8 cellular contexts compared by ENCODE assay signal in genomic region chr15:41989573-41990242, GRCh38. TPM values are rescaled to one million over a fixed set of nuclear protein-coding genes. Genes with fewer than 3 reads are reported as not detected.
A peak's percentile ranks its signal among the peaks of the same experiment; 100 is the strongest.
DNase-seq lines count a peak whose midpoint lies in the region; ATAC-seq and TF ChIP-seq lines count a peak whose summit lies in the region.

No MANE protein-coding gene starts in this region.

- DNase-seq in GM10248 (ENCODE audit: extremely low spot score): peak; percentile 90
- DNase-seq in HT1080 (ENCODE audit: low read depth): peak; percentile 70
- DNase-seq in SK-MEL-5 (ENCODE audit: low read depth, low spot score): peak; percentile 79
- DNase-seq in activated gamma-delta T cell treated with anti-CD3 and anti-CD28 coated beads, Interleukin-2, amount 50 U/mL, for 16 hours (ENCODE audit: low read depth): peak; percentile 72
- DNase-seq in globus pallidus (ENCODE audit: low spot score): peak; percentile 61
- DNase-seq in ovary: peak; percentile 73 to 91 (median 85)
- peak; percentile 58 to 83 for DNase-seq in tibial nerve (ENCODE audit: low spot score in 2 of 2)

- ATAC-seq in HG03342 (IDR thresholded peaks at IDR 0.05; ENCODE audit: unreplicated experiment): no peak

- no peak overlapping the region for H3K4me3 ChIP-seq in ovary
- H3K4me3 ChIP-seq in tibial nerve: no peak overlapping the region

- TF ChIP-seq POLR2A in ovary (IDR thresholded peaks at IDR 0.05) (no peak), tibial nerve (IDR thresholded peaks at IDR 0.05) (no peak)

- POLR2A ChIA-PET in GM10248 (lab: Yijun Ruan, JAX): no interaction called here

- H3K36me3 ChIP-seq in ovary (no peaks in the 10 kb centered on the region), tibial nerve (no peaks in the 10 kb centered on the region)

- WGBS in ovary, 3 donors: 13 to 18% (median 14%) methylated on average over 7 to 9 of the region's 9 CpGs
- WGBS in tibial nerve, 2 donors: 27 to 28% methylated on average over 9 of the region's 9 CpGs

- no peak for TF ChIP-seq EP300 in ovary (IDR thresholded peaks at IDR 0.05)
- TF ChIP-seq EP300 in tibial nerve (IDR thresholded peaks at IDR 0.05): no peak

- CTCF ChIA-PET in GM10248 (lab: Yijun Ruan, JAX): interaction anchor here (0.7 to 9.8 kb wide), 39 partner anchors 8 to 432 kb away, joined by 3 to 133 read pairs (median 4); partner anchors contain the start of genes EHD4, MAPKBP1, PLA2G4D and PLA2G4E

- no peaks in the 10 kb centered on the region for H3K4me1 ChIP-seq in ovary (ENCODE audit: insufficient read depth)
- H3K4me1 ChIP-seq in tibial nerve: peaks cover 0 to 3% (median 0%) of the 10 kb centered on the region in 4 donors

- in situ Hi-C loops in SK-MEL-5 (cut with HindIII; ENCODE audit: low pct_unique_long_range_greater_than_20kb, low sequenced_read_pairs): no loop called here

- no peak overlapping the region for H3K27ac ChIP-seq in ovary
- no peak overlapping the region for H3K27ac ChIP-seq in tibial nerve

- TF ChIP-seq CTCF in GM10248 (IDR thresholded peaks at IDR 0.05; ENCODE audit: control extremely low read depth, extremely low read depth, low read depth, missing control alignments) (peak; percentile 99), ovary (IDR thresholded peaks at IDR 0.05) (peak; percentile 78 to 88 (median 85)), tibial nerve (IDR thresholded peaks at IDR 0.05) (peak; percentile 93 to 98 (median 96))

- intact Hi-C loops in ovary (cut with DNase I): loop anchor here in 2 of 4 donors (2.0 to 5.0 kb wide), 3 partner anchors 67 to 93 kb away; no protein-coding TSS in a partner anchor

- no peaks in the 10 kb centered on the region for H3K9me3 ChIP-seq in ovary
- H3K9me3 ChIP-seq in tibial nerve: no peaks in the 10 kb centered on the region

- H3K27me3 ChIP-seq in ovary (no peaks in the 10 kb centered on the region), tibial nerve (peaks cover 0 to 5% of the 10 kb centered on the region in 2 donors)

RNA-seq across cellular contexts. Expression of gene EHD4, which starts 17.4 kb away (rescaled TPM):
- total RNA-seq in HT1080 (2014; rRNA removed; shearing (Covaris generic)): 50.9 and 58.9 TPM in 2 replicates
- 66.6 and 72.9 TPM in 2 replicates for polyA plus RNA-seq in HT1080 (2015; cell fraction: cytosol; rRNA removed)
- 68.7 and 73.4 TPM in 2 replicates for polyA plus RNA-seq in HT1080 (2015; cell fraction: nucleus; rRNA removed)
- total RNA-seq in SK-MEL-5 (2014; rRNA removed; shearing (Covaris generic)): 4.9 and 5.7 TPM in 2 replicates
- polyA plus RNA-seq in SK-MEL-5 (2015; cell fraction: cytosol; rRNA removed): 11.5 and 14.3 TPM in 2 replicates
- polyA plus RNA-seq in SK-MEL-5 (2015; cell fraction: nucleus; rRNA removed): 1.7 and 2.2 TPM in 2 replicates
- total RNA-seq in ovary (10 to 100 TPM in 6 of 7 donors, 1 to 10 TPM in 1; 8.8 to 23.3 (median 14.8) TPM), tibial nerve (10 to 100 TPM; 13.2 to 31.5 (median 22.0) TPM)
- polyA plus RNA-seq in ovary: 10 to 100 TPM; 11.7 to 13.7 TPM

RNA-seq across cellular contexts. Expression of gene PLA2G4E, which starts 31.1 kb away (rescaled TPM):
- total RNA-seq in HT1080 (2014; rRNA removed; shearing (Covaris generic)): 0.07 TPM in 1 of 2 replicates, not detected in the other
- polyA plus RNA-seq in HT1080 (2015; cell fraction: cytosol; rRNA removed): not detected in 2 replicates
- not detected in 2 replicates for polyA plus RNA-seq in HT1080 (2015; cell fraction: nucleus; rRNA removed)
- not detected in 2 replicates for total RNA-seq in SK-MEL-5 (2014; rRNA removed; shearing (Covaris generic))
- not detected in 2 replicates for polyA plus RNA-seq in SK-MEL-5 (2015; cell fraction: cytosol; rRNA removed)
- polyA plus RNA-seq in SK-MEL-5 (2015; cell fraction: nucleus; rRNA removed): not detected in 2 replicates
- total RNA-seq in ovary: under 1 TPM in 1 of 7 donors, not detected in 6; 0.11 TPM
- under 1 TPM in 1 of 2 donors, not detected in 1; 0.02 TPM for polyA plus RNA-seq in ovary
- not detected for total RNA-seq in tibial nerve
